Comparison of ENCODE assay signal across 16 cellular contexts in genomic region chr12:57568838-57569237, GRCh38. TPM values are rescaled to one million over a fixed set of nuclear protein-coding genes. Genes with fewer than 3 reads are reported as not detected.
DNase-seq lines count a peak whose midpoint lies in the region; ATAC-seq and TF ChIP-seq lines count a peak whose summit lies in the region.
"Had no signal": no experiment of that assay in that cellular context is flagged by ENCODE, and none has a peak within 500 bp of the region (broad histone marks: within the 10 kb centered on the region; RNA-seq: fewer than 3 reads in every experiment).

No MANE protein-coding gene starts in this region.

- WGBS in H9 (ENCODE audit: extremely low coverage, insufficient read length, low lambda C conversion rate): no CpG with 5 or more reads among the region's 6 CpGs
- WGBS in IMR-90 (ENCODE audit: extremely low coverage in 2 of 2, insufficient read length in 1 of 2), 2 experiments: no CpG with 5 or more reads among the region's 6 CpGs

- no peak for ATAC-seq in IMR-90 (ENCODE audit: low read depth)
- ATAC-seq in GM18519 (IDR thresholded peaks at IDR 0.05; ENCODE audit: low FRiP score, unreplicated experiment): no peak
- ATAC-seq in GM19035 (IDR thresholded peaks at IDR 0.05; ENCODE audit: unreplicated experiment): no peak
- ATAC-seq in HG02885 (IDR thresholded peaks at IDR 0.05; ENCODE audit: poor library complexity, unreplicated experiment): no peak
- ATAC-seq: GM23338 had no signal

- no peaks in the 10 kb centered on the region for H3K9me3 ChIP-seq in H9 (ENCODE audit: control insufficient read depth, low read depth, low read length)
- H3K9me3 ChIP-seq in IMR-90 (ENCODE audit: control insufficient read depth, insufficient read depth, low read length): no peaks in the 10 kb centered on the region
- H3K9me3 ChIP-seq: HAP-1 had no signal

- H3K4me2 ChIP-seq in H9 (ENCODE audit: insufficient read depth, insufficient read length, low read length): no peak overlapping the region
- no peak overlapping the region for H3K4me2 ChIP-seq in IMR-90 (ENCODE audit: low read depth, low read length)
- H3K4me2 ChIP-seq: GM23338 had no signal

- H3K4me3 Mint-ChIP-seq in H9: no peak overlapping the region
- H3K4me3 Mint-ChIP-seq: CD4-positive, alpha-beta memory T cell; GM23338 had no signal

- no peaks in the 10 kb centered on the region for H3K9me3 Mint-ChIP-seq in H9
- H3K9me3 Mint-ChIP-seq: CD4-positive, alpha-beta memory T cell; GM23338 had no signal

- H3K14ac ChIP-seq in H9 (ENCODE audit: insufficient read depth, low read length) (no peak overlapping the region), IMR-90 (replicated peaks; ENCODE audit: low read depth, low read length) (no peak overlapping the region)

- no peak for DNase-seq in H9
- no peak for DNase-seq in IMR-90
- peak; percentile 49 for DNase-seq in islet precursor cell
- DNase-seq: C1 segment of cervical spinal cord; Calu3; CD4-positive, alpha-beta memory T cell; COR-L47; DMS53; DMS79 treated with DMSO at 0.1 percent for 48 hours; GF-D8 had no signal

- H3K79me1 ChIP-seq in H9 (ENCODE audit: insufficient read depth, low read depth, low read length, poor library complexity, severe bottlenecking) (no peaks in the 10 kb centered on the region), IMR-90 (ENCODE audit: low read depth in 1 of 2, low read length in 2 of 2) (no peaks in the 10 kb centered on the region)

- TF ChIP-seq RAD21 in IMR-90 (IDR thresholded peaks at IDR 0.05; ENCODE audit: low read length): no peak

- H3K27me3 ChIP-seq in H9 (ENCODE audit: insufficient read depth, low read length) (no peaks in the 10 kb centered on the region), IMR-90 (ENCODE audit: control insufficient read depth, insufficient read depth, low read length) (peaks cover 17% of the 10 kb centered on the region)

- no peaks in the 10 kb centered on the region for H3K36me3 ChIP-seq in IMR-90 (ENCODE audit: control insufficient read depth, insufficient read depth, low read length)
- H3K36me3 ChIP-seq: HAP-1 had no signal

- TF ChIP-seq POLR2A in IMR-90 (IDR thresholded peaks at IDR 0.05; ENCODE audit: low read depth, low read length): no peak

- no peaks in the 10 kb centered on the region; the same call in 1 of the 2 replicates for H3K27me3 Mint-ChIP-seq in H9 (ENCODE audit: low read depth)

- H3K79me2 ChIP-seq in H9 (ENCODE audit: insufficient read depth, low read length): no peaks in the 10 kb centered on the region

- H3K18ac ChIP-seq in H9 (ENCODE audit: insufficient read length, low read depth, low read length) (no peak overlapping the region), IMR-90 (ENCODE audit: low read depth, low read length) (no peak overlapping the region)

- H2BK20ac ChIP-seq in H9 (ENCODE audit: low read depth, low read length, poor library complexity, severe bottlenecking) (no peak overlapping the region), IMR-90 (ENCODE audit: low read depth, low read length) (no peak overlapping the region)

- H2AK9ac ChIP-seq in IMR-90 (replicated peaks; ENCODE audit: low read depth, low read length, poor library complexity): no peak overlapping the region

- no peak overlapping the region for H3K27ac ChIP-seq in H9 (ENCODE audit: insufficient read length, low read depth, low read length)
- no peak overlapping the region for H3K27ac ChIP-seq in IMR-90 (ENCODE audit: insufficient read depth, low read length)

- H3K4ac ChIP-seq in H9 (ENCODE audit: low read depth, low read length) (no peak overlapping the region), IMR-90 (ENCODE audit: low read depth, low read length) (no peak overlapping the region)

- POLR2A ChIA-PET in IMR-90 (lab: Charles Lee; ENCODE audit: unreplicated experiment): no interaction called here

- H2AFZ ChIP-seq in H9 (ENCODE audit: low read length) (no peak overlapping the region), IMR-90 (replicated peaks; ENCODE audit: low read length, poor library complexity) (peak overlapping the region; percentile 32)
- H2AFZ ChIP-seq: GM23338 had no signal

- BruUV-seq in IMR-90 (replicated peaks; lab: Mats Ljungman, UMichigan): no TSS peak

- H4K8ac ChIP-seq in H9 (replicated peaks; ENCODE audit: insufficient read length, low read depth, low read length): no peak overlapping the region
- no peak overlapping the region for H4K8ac ChIP-seq in IMR-90 (ENCODE audit: low read depth in 2 of 2, low read length in 2 of 2)

- no peak overlapping the region for H4K91ac ChIP-seq in H9 (ENCODE audit: insufficient read length, low read depth, low read length)
- no peak overlapping the region for H4K91ac ChIP-seq in IMR-90 (ENCODE audit: insufficient read depth, low read depth, low read length)

- peaks cover 3% of the 10 kb centered on the region for H3K23me2 ChIP-seq in H9 (ENCODE audit: insufficient read length, low read depth, low read length, poor library complexity, severe bottlenecking)

- H3T11ph ChIP-seq in H9 (ENCODE audit: low read length): no peak overlapping the region

- H2BK15ac ChIP-seq in H9 (ENCODE audit: low read depth, low read length): no peak overlapping the region
- no peak overlapping the region for H2BK15ac ChIP-seq in IMR-90 (ENCODE audit: low read depth, low read length)

- H4K5ac ChIP-seq in H9 (ENCODE audit: insufficient read length, low read depth, low read length) (no peak overlapping the region), IMR-90 (ENCODE audit: low read depth, low read length) (no peak overlapping the region)

- H2AK5ac ChIP-seq in H9 (ENCODE audit: insufficient read length, low read length): no peak overlapping the region
- no peak overlapping the region for H2AK5ac ChIP-seq in IMR-90 (ENCODE audit: low read depth, low read length)

- H4K20me1 ChIP-seq in H9 (ENCODE audit: control insufficient read depth, insufficient read depth, insufficient read length) (no peaks in the 10 kb centered on the region), IMR-90 (ENCODE audit: insufficient read depth, low read length) (no peaks in the 10 kb centered on the region)

- H3K9me1 ChIP-seq in IMR-90 (ENCODE audit: insufficient read depth, low read length): no peaks in the 10 kb centered on the region

- no peak overlapping the region for H2BK5ac ChIP-seq in H9 (ENCODE audit: insufficient read length, low read length)
- no peak overlapping the region for H2BK5ac ChIP-seq in IMR-90 (ENCODE audit: low read depth, low read length, poor library complexity, severe bottlenecking)

- in situ Hi-C loops in IMR-90 (cut with MboI; ENCODE audit: low sequenced_read_pairs): no loop called here

- H3K23ac ChIP-seq in H9 (ENCODE audit: insufficient read length, low read depth, low read length) (no peak overlapping the region), IMR-90 (ENCODE audit: low read depth, low read length) (no peak overlapping the region)

- H3K27ac Mint-ChIP-seq in H9: peak overlapping the region in 2 of 3 experiments; percentile 6 to 37; a peak in 3 of 7 replicates
- H3K27ac Mint-ChIP-seq: GM23338 had no signal

- no peak overlapping the region for H2BK12ac ChIP-seq in H9 (ENCODE audit: insufficient read length, low read depth, low read length)

- H3K4me1 ChIP-seq in H9 (ENCODE audit: insufficient read depth, low read length) (no peaks in the 10 kb centered on the region), IMR-90 (ENCODE audit: control insufficient read depth, insufficient read depth, low read length) (no peaks in the 10 kb centered on the region)
- H3K4me1 ChIP-seq: HAP-1 had no signal

- CTCF ChIA-PET in IMR-90 (lab: Yijun Ruan, JAX): no interaction called here

- H3K4me3 ChIP-seq in IMR-90 (ENCODE audit: insufficient read depth, low read depth, low read length): no peak overlapping the region
- H3K4me3 ChIP-seq: GM23338, HAP-1 had no signal

- intact Hi-C loops in IMR-90 (cut with micrococcal nuclease): loop anchor here (10.0 kb wide), 1 partner anchor 1296 kb away; no protein-coding TSS in a partner anchor

- no peak overlapping the region for H2BK120ac ChIP-seq in H9 (ENCODE audit: low read depth, low read length, poor library complexity, severe bottlenecking)
- no peak overlapping the region for H2BK120ac ChIP-seq in IMR-90 (ENCODE audit: low read depth, low read length)

- no peak for TF ChIP-seq CTCF in H9 (conservative IDR thresholded peaks at IDR 0.05)
- TF ChIP-seq CTCF in IMR-90 (conservative IDR thresholded peaks at IDR 0.05; ENCODE audit: low read depth, low read length): no peak

- H3K9ac ChIP-seq in H9 (ENCODE audit: extremely low read depth, insufficient read length, low read length) (no peak overlapping the region), IMR-90 (ENCODE audit: low read depth, low read length) (no peak overlapping the region)

- dilution Hi-C loops in IMR-90 (cut with HindIII; ENCODE audit: low sequenced_read_pairs, unreplicated experiment): loop anchor here (25.0 kb wide), 1 partner anchor 93 kb away; no protein-coding TSS in a partner anchor

- H3K4me1 Mint-ChIP-seq in H9: no peaks in the 10 kb centered on the region
- H3K4me1 Mint-ChIP-seq: CD4-positive, alpha-beta memory T cell; GM23338 had no signal

- H3K36me3 Mint-ChIP-seq in H9 (ENCODE audit: insufficient read depth in 1 of 3, low read depth in 3 of 3): peaks cover 37 to 63% (median 60%) of the 10 kb centered on the region in 3 experiments

- H3K56ac ChIP-seq in H9 (ENCODE audit: insufficient read length, low read depth, low read length): no peak overlapping the region
- no peak overlapping the region for H3K56ac ChIP-seq in IMR-90 (ENCODE audit: extremely low read depth, insufficient read depth, low read length)

RNA-seq across cellular contexts. Expression of gene KIF5A, which starts 19.0 kb away (rescaled TPM):
- total RNA-seq in H9 (2021): 17.7 and 18.5 TPM in 2 replicates
- under 0.01 and 0.18 TPM in 2 replicates for total RNA-seq in IMR-90 (2012; rRNA removed)
- 0.09 and 0.15 TPM in 2 replicates for polyA plus RNA-seq in IMR-90 (2012; rRNA removed)
- polyA plus RNA-seq in IMR-90 (2012; cell fraction: cytosol; rRNA removed): 0.03 and 0.10 TPM in 2 replicates
- polyA plus RNA-seq in IMR-90 (2012; cell fraction: nucleus; rRNA removed; ENCODE audit: low replicate concordance): 0.48 and 1.3 TPM in 2 replicates
- total RNA-seq: Calu3, G401 had no signal
- polyA plus RNA-seq: CD4-positive, alpha-beta memory T cell had no signal

RNA-seq across cellular contexts. Expression of gene DCTN2, which starts 21.8 kb away (rescaled TPM):
- total RNA-seq in H9 (2021) (96.6 and 97.7 TPM in 2 replicates), IMR-90 (2012; rRNA removed) (114 and 125 TPM in 2 replicates)
- 107 and 130 TPM in 2 replicates for polyA plus RNA-seq in IMR-90 (2012; rRNA removed)
- polyA plus RNA-seq in IMR-90 (2012; cell fraction: cytosol; rRNA removed): 95.2 and 179 TPM in 2 replicates
- polyA plus RNA-seq in IMR-90 (2012; cell fraction: nucleus; rRNA removed; ENCODE audit: low replicate concordance): 106 and 179 TPM in 2 replicates

RNA-seq across cellular contexts. Expression of gene PIP4K2C, which starts 22.2 kb away (rescaled TPM):
- total RNA-seq in H9 (2021) (37.1 and 40.7 TPM in 2 replicates), IMR-90 (2012; rRNA removed) (12.5 and 14.4 TPM in 2 replicates)
- 20.0 and 23.1 TPM in 2 replicates for polyA plus RNA-seq in IMR-90 (2012; rRNA removed)
- 12.2 and 14.9 TPM in 2 replicates for polyA plus RNA-seq in IMR-90 (2012; cell fraction: cytosol; rRNA removed)
- 6.3 and 18.0 TPM in 2 replicates for polyA plus RNA-seq in IMR-90 (2012; cell fraction: nucleus; rRNA removed; ENCODE audit: low replicate concordance)

RNA-seq across cellular contexts. Expression of gene DTX3, which starts 35.8 kb away (rescaled TPM):
- total RNA-seq in H9 (2021): 65.2 and 67.5 TPM in 2 replicates
- total RNA-seq in IMR-90 (2012; rRNA removed): 2.8 and 2.9 TPM in 2 replicates
- polyA plus RNA-seq in IMR-90 (2012; rRNA removed): 13.1 and 14.6 TPM in 2 replicates
- 6.3 and 10.0 TPM in 2 replicates for polyA plus RNA-seq in IMR-90 (2012; cell fraction: cytosol; rRNA removed)
- 82.4 and 104 TPM in 2 replicates for polyA plus RNA-seq in IMR-90 (2012; cell fraction: nucleus; rRNA removed; ENCODE audit: low replicate concordance)

RNA-seq across cellular contexts. Expression of gene ARHGEF25, which starts 42.4 kb away (rescaled TPM):
- 22.6 and 24.4 TPM in 2 replicates for total RNA-seq in H9 (2021)
- 6.3 and 7.8 TPM in 2 replicates for total RNA-seq in IMR-90 (2012; rRNA removed)
- polyA plus RNA-seq in IMR-90 (2012; rRNA removed): 17.1 and 17.9 TPM in 2 replicates
- 10.7 and 11.9 TPM in 2 replicates for polyA plus RNA-seq in IMR-90 (2012; cell fraction: cytosol; rRNA removed)
- 81.4 and 123 TPM in 2 replicates for polyA plus RNA-seq in IMR-90 (2012; cell fraction: nucleus; rRNA removed; ENCODE audit: low replicate concordance)
- polyA plus RNA-seq: CD4-positive, alpha-beta memory T cell had no signal

Comparison
In these comparisons a context has a peak if more than half of its experiments do, and no peak if none do; other contexts are left out.
1. RNA of gene KIF5A, which starts 19.0 kb away (total RNA-seq): 17.7 to 18.5 TPM in H9; under 0.01 to 0.18 TPM in IMR-90; every median in the first group is over 10 times any median in the second.